In genomic region chr9:20295555-20295954, GRCh38 we compare ENCODE assay signal across 1 cellular context.
TF ChIP-seq lines count a peak whose summit lies in the region.

No MANE protein-coding gene starts in this region.

TF ChIP-seq in IMR-90, 13 proteins besides CTCF, POLR2A, EP300 and RAD21 (continued from another document):
- TF ChIP-seq NFE2L2 (IDR thresholded peaks at IDR 0.05; ENCODE audit: low read depth, low read length) (no peak), ELK1 (IDR thresholded peaks at IDR 0.05; ENCODE audit: borderline replicate concordance, low read depth, low read length) (no peak), RFX5 (IDR thresholded peaks at IDR 0.05; ENCODE audit: low read depth, low read length) (no peak), MXI1 (IDR thresholded peaks at IDR 0.05; ENCODE audit: borderline replicate concordance, low read depth, low read length) (no peak), MAZ (IDR thresholded peaks at IDR 0.05; ENCODE audit: borderline replicate concordance, low read depth, low read length) (no peak), USF2 (IDR thresholded peaks at IDR 0.05; ENCODE audit: low read depth, low read length) (no peak), BHLHE40 (IDR thresholded peaks at IDR 0.05; ENCODE audit: low read depth, low read length) (no peak), SMC3 (IDR thresholded peaks at IDR 0.05; ENCODE audit: low read depth, low read length) (no peak)
